1 cellular context compared by ENCODE assay signal in the genomic region with DNA sequence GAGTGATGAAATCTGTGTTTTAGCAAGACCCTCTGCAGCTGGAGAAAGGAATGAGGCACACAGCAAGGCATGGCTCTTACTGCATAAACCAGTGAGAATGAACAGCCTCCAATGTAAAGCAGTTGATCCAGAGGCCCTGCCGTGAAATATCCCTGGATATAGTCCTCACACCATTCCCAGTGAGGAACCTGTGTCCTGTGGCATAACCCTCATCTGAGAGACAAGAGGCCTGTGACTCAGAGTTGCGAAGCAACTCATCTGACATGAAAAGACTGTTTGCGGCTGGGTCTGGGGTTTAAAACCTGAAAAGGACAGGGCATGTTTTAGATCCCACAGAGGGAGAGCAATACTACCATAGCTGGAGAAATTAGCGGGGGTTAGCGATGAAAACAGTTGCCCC.
TF ChIP-seq lines count a peak whose summit lies in the region.

No MANE protein-coding gene starts in this region.

TF ChIP-seq in K562, 482 proteins besides CTCF, POLR2A, EP300 and RAD21 (continued from another document):
- 0 out of 2 replicates have a peak, but pooled peaks have one; percentile 77 for TF ChIP-seq ZBTB33 (CRISPR knock-in tag; IDR thresholded peaks at IDR 0.05)
- TF ChIP-seq, protein P1, sequence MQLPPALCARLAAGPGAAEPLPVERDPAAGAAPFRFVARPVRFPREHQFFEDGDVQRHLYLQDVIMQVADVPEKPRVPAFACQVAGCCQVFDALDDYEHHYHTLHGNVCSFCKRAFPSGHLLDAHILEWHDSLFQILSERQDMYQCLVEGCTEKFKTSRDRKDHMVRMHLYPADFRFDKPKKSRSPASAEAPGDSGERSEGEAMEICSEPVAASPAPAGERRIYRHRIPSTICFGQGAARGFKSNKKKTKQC (CRISPR knock-in tag; IDR thresholded peaks at IDR 0.05) = no peak
- TF ChIP-seq NFRKB (IDR thresholded peaks at IDR 0.05; ENCODE audit: low read depth) = peak; percentile 17; the same call in 1 of the 2 replicates
- TF ChIP-seq NR2C2 (CRISPR knock-in tag; IDR thresholded peaks at IDR 0.05) = 0 out of 2 replicates have a peak, but pooled peaks have one; percentile 32
- no peak for TF ChIP-seq NR2C2 (tag; IDR thresholded peaks at IDR 0.05)
- no peak for TF ChIP-seq CEBPG (CRISPR knock-in tag; IDR thresholded peaks at IDR 0.05)
- peak in 1 of 2 experiments; percentile 44; a peak in 1 of 4 replicates for TF ChIP-seq CEBPG (tag; conservative IDR thresholded peaks at IDR 0.05 in 1 of 2, IDR thresholded peaks at IDR 0.05 in 1 of 2)
- TF ChIP-seq KAT2B (IDR thresholded peaks at IDR 0.05; ENCODE audit: low read depth, low read length) = no peak
- TF ChIP-seq HDAC1 (IDR thresholded peaks at IDR 0.05) = 0 out of 4 replicates have a peak, but pooled peaks of 1 of the 2 experiments have one; percentile 37
- TF ChIP-seq, protein P2, sequence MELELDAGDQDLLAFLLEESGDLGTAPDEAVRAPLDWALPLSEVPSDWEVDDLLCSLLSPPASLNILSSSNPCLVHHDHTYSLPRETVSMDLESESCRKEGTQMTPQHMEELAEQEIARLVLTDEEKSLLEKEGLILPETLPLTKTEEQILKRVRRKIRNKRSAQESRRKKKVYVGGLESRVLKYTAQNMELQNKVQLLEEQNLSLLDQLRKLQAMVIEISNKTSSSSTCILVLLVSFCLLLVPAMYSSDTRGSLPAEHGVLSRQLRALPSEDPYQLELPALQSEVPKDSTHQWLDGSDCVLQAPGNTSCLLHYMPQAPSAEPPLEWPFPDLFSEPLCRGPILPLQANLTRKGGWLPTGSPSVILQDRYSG (tag; conservative IDR thresholded peaks at IDR 0.05; ENCODE audit: low read depth) = peak; percentile 59; the same call in 1 of the 2 replicates
- no peak for TF ChIP-seq CBFA2T2 (conservative IDR thresholded peaks at IDR 0.05)
- TF ChIP-seq TCF7L2 (IDR thresholded peaks at IDR 0.05; ENCODE audit: low read depth, low read length) = 0 out of 2 replicates have a peak, but pooled peaks have one; percentile 20
- TF ChIP-seq GTF2E2 (tag; IDR thresholded peaks at IDR 0.05) = peak; percentile 82
- no peak for TF ChIP-seq ZNF584 (CRISPR knock-in tag; IDR thresholded peaks at IDR 0.05; ENCODE audit: low read depth)
- no peak for TF ChIP-seq TBP (optimal IDR thresholded peaks at IDR 0.05; ENCODE audit: low read depth, low read length)
- TF ChIP-seq RBM25 (IDR thresholded peaks at IDR 0.05; ENCODE audit: low read depth, low read length, severe bottlenecking) = peak; percentile 0
- 0 out of 2 replicates have a peak, but pooled peaks have one; percentile 30 for TF ChIP-seq ZNF695 (CRISPR knock-in tag; IDR thresholded peaks at IDR 0.05)
- TF ChIP-seq NR4A1 (CRISPR knock-in tag; IDR thresholded peaks at IDR 0.05) = peak; percentile 48; the same call in 1 of the 2 replicates
- peak; percentile 24 for TF ChIP-seq NR4A1 (tag; IDR thresholded peaks at IDR 0.05)
- TF ChIP-seq ZNF639 (CRISPR knock-in tag; conservative IDR thresholded peaks at IDR 0.05 in 1 of 2, IDR thresholded peaks at IDR 0.05 in 1 of 2) = no peak
- 0 out of 2 replicates have a peak, but pooled peaks have one; percentile 36 for TF ChIP-seq ARID2 (IDR thresholded peaks at IDR 0.05)
- 0 out of 2 replicates have a peak, but pooled peaks have one; percentile 22 for TF ChIP-seq CEBPB (tag; IDR thresholded peaks at IDR 0.05)
